In genomic region chr6:5023923-5024322, GRCh38 we compare ENCODE assay signal across 2 cellular contexts.
TF ChIP-seq lines count a peak whose summit lies in the region.

No MANE protein-coding gene starts in this region.

TF ChIP-seq in GM23338, 12 proteins besides CTCF, POLR2A, EP300 and RAD21:
- TF ChIP-seq ETS1 (IDR thresholded peaks at IDR 0.05) = no peak
- TF ChIP-seq EZH2phosphoT487 (IDR thresholded peaks at IDR 0.05; ENCODE audit: unreplicated experiment) = no peak
- no peak for TF ChIP-seq ZNF114 (CRISPR knock-in tag; IDR thresholded peaks at IDR 0.05)
- no peak for TF ChIP-seq JUNB (IDR thresholded peaks at IDR 0.05; ENCODE audit: unreplicated experiment)
- no peak for TF ChIP-seq REST (IDR thresholded peaks at IDR 0.05; ENCODE audit: unreplicated experiment)
- no peak for TF ChIP-seq ZNF462 (CRISPR knock-in tag; IDR thresholded peaks at IDR 0.05)
- no peak for TF ChIP-seq NANOG (IDR thresholded peaks at IDR 0.05; ENCODE audit: borderline replicate concordance)
- TF ChIP-seq EZH2 (IDR thresholded peaks at IDR 0.05; ENCODE audit: low read depth, unreplicated experiment) = no peak
- no peak for TF ChIP-seq POLR2AphosphoS5 (IDR thresholded peaks at IDR 0.05; ENCODE audit: low read depth)
TF ChIP-seq in GM23338: peak in this region for 0.

TF ChIP-seq in H1, 55 proteins besides CTCF, POLR2A, EP300 and RAD21:
- no peak for TF ChIP-seq SP1 (IDR thresholded peaks at IDR 0.05; ENCODE audit: low read depth, low read length)
- no peak for TF ChIP-seq CBX5 (IDR thresholded peaks at IDR 0.05; ENCODE audit: low read depth, low read length)
- TF ChIP-seq RNF2 (IDR thresholded peaks at IDR 0.05; ENCODE audit: borderline replicate concordance, low read depth, low read length, missing control alignments, poor library complexity, severe bottlenecking) = no peak
- no peak for TF ChIP-seq SIX5 (IDR thresholded peaks at IDR 0.05; ENCODE audit: low read depth, low read length)
- TF ChIP-seq RFX5 (IDR thresholded peaks at IDR 0.05; ENCODE audit: borderline replicate concordance, low read depth, low read length) = no peak
- no peak for TF ChIP-seq RXRA (IDR thresholded peaks at IDR 0.05; ENCODE audit: insufficient read depth, low read depth, low read length)
- no peak for TF ChIP-seq TCF12 (IDR thresholded peaks at IDR 0.05; ENCODE audit: low read depth, low read length)
- no peak for TF ChIP-seq CBX8 (IDR thresholded peaks at IDR 0.05; ENCODE audit: borderline replicate concordance, low read depth, low read length)
- no peak for TF ChIP-seq CHD1 (IDR thresholded peaks at IDR 0.05; ENCODE audit: low read depth, low read length)
